Comparison of ENCODE assay signal across 7 cellular contexts in the genomic region with DNA sequence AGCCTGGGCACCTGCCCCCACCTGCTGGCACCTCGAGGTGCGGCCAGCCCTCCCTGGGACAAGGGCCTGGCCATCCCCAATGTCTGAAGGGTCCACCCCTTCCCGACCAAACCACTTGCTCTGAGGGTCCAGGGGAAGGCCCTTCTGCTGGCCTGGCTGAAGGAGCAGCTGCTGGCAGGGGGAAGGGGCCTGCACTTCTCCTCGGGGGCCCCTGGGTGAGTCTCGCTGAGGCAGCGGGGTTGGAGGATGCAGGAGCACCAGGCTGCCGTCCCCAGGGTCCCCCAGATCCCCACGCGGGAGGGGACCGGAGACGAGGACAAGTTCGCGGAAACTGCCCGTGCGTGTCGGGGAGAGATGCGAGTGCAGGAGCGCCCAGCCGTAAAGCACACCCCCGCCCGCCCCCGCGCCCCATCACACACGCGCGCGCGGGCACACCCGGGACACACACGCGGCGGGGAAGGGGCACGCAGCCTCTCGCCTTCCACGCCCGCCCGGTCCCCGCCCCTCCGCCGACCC. TPM values are rescaled to one million over a fixed set of nuclear protein-coding genes. Genes with fewer than 3 reads are reported as not detected.
A peak's percentile ranks its signal among the peaks of the same experiment; 100 is the strongest.
DNase-seq lines count a peak whose midpoint lies in the region; ATAC-seq and TF ChIP-seq lines count a peak whose summit lies in the region.

No MANE protein-coding gene starts in this region.

- H3K36me3 ChIP-seq in muscle layer of colon (ENCODE audit: insufficient read depth, low read length) (no peaks in the 10 kb centered on the region), tibial artery (no peaks in the 10 kb centered on the region)

- no peak for TF ChIP-seq CTCF in tibial artery (IDR thresholded peaks at IDR 0.05)

- no peaks in the 10 kb centered on the region for H3K9me3 Mint-ChIP-seq in T-helper 2 cell treated with Interferon-gamma antibody and Interleukin-4, amounts not matched to agents 5 μg/mL and 100 μg/mL, for 36 hours
- H3K9me3 Mint-ChIP-seq in activated naive CD8-positive, alpha-beta T cell treated with anti-CD3 and anti-CD28 coated beads for 36 hours, result no peaks in the 10 kb centered on the region

- no peak for ATAC-seq in HG03135 (IDR thresholded peaks at IDR 0.05; ENCODE audit: unreplicated experiment)

- no peak overlapping the region for H3K27ac Mint-ChIP-seq in T-helper 2 cell treated with Interferon-gamma antibody and Interleukin-4, amounts not matched to agents 5 μg/mL and 100 μg/mL, for 36 hours
- no peak overlapping the region for H3K27ac Mint-ChIP-seq in activated naive CD8-positive, alpha-beta T cell treated with anti-CD3 and anti-CD28 coated beads for 36 hours

- no peaks in the 10 kb centered on the region for H3K4me1 Mint-ChIP-seq in T-helper 2 cell treated with Interferon-gamma antibody and Interleukin-4, amounts not matched to agents 5 μg/mL and 100 μg/mL, for 36 hours (ENCODE audit: low read depth)
- no peaks in the 10 kb centered on the region for H3K4me1 Mint-ChIP-seq in activated naive CD8-positive, alpha-beta T cell treated with anti-CD3 and anti-CD28 coated beads for 36 hours

- peaks cover 16% of the 10 kb centered on the region for H3K27me3 Mint-ChIP-seq in T-helper 2 cell treated with Interferon-gamma antibody and Interleukin-4, amounts not matched to agents 5 μg/mL and 100 μg/mL, for 36 hours (ENCODE audit: low read depth)
- H3K27me3 Mint-ChIP-seq in activated naive CD8-positive, alpha-beta T cell treated with anti-CD3 and anti-CD28 coated beads for 36 hours, result peaks cover 19% of the 10 kb centered on the region

- no peak overlapping the region for H3K9ac ChIP-seq in muscle layer of colon (ENCODE audit: low read length)

- H3K4me3 ChIP-seq in muscle layer of colon (ENCODE audit: low read depth in 1 of 2, low read length in 2 of 2) (peak overlapping the region in 1 of 2 donors; percentile 13), tibial artery (peak overlapping the region; percentile 71 to 85)

- H3K27ac ChIP-seq in muscle layer of colon (ENCODE audit: low read depth, low read length) (peak overlapping the region; percentile 60), tibial artery (peak overlapping the region; percentile 49)

- intact Hi-C loops in tibial artery (cut with DNase I; ENCODE audit: low total_unique reads), result loop anchor here (5.0 kb wide), 1 partner anchor 40 kb away; no protein-coding TSS in a partner anchor

- peaks cover 20% of the 10 kb centered on the region for H3K4me1 ChIP-seq in muscle layer of colon (ENCODE audit: insufficient read depth, low read length)
- peaks cover 0 to 49% (median 26%) of the 10 kb centered on the region in 4 donors for H3K4me1 ChIP-seq in tibial artery

- DNase-seq in T-helper 2 cell treated with Interferon-gamma antibody and Interleukin-4, amounts not matched to agents 5 μg/mL and 100 μg/mL, for 36 hours (ENCODE audit: low spot score), result peak; percentile 18
- DNase-seq in activated naive CD8-positive, alpha-beta T cell treated with anti-CD3 and anti-CD28 coated beads for 36 hours, result peak; percentile 30
- no peak for DNase-seq in tibial artery
- no peak for DNase-seq in midbrain (lab: John Stamatoyannopoulos, UW)
- DNase-seq in DMS53 treated with DMSO at 0.1 percent for 48 hours (lab: John Stamatoyannopoulos, UW; ENCODE audit: unreplicated experiment), result no peak

- peak overlapping the region; percentile 48 for H3K4me3 Mint-ChIP-seq in T-helper 2 cell treated with Interferon-gamma antibody and Interleukin-4, amounts not matched to agents 5 μg/mL and 100 μg/mL, for 36 hours
- H3K4me3 Mint-ChIP-seq in activated naive CD8-positive, alpha-beta T cell treated with anti-CD3 and anti-CD28 coated beads for 36 hours, result no peak overlapping the region

- no peaks in the 10 kb centered on the region for H3K36me3 Mint-ChIP-seq in T-helper 2 cell treated with Interferon-gamma antibody and Interleukin-4, amounts not matched to agents 5 μg/mL and 100 μg/mL, for 36 hours (ENCODE audit: low read depth)
- no peaks in the 10 kb centered on the region for H3K36me3 Mint-ChIP-seq in activated naive CD8-positive, alpha-beta T cell treated with anti-CD3 and anti-CD28 coated beads for 36 hours

- H3K9me3 ChIP-seq in muscle layer of colon (ENCODE audit: low read length), result no peaks in the 10 kb centered on the region
- no peaks in the 10 kb centered on the region for H3K9me3 ChIP-seq in tibial artery

- peaks cover 0 to 24% of the 10 kb centered on the region in 2 donors for H3K27me3 ChIP-seq in muscle layer of colon (ENCODE audit: control insufficient read depth in 1 of 2, insufficient read depth in 2 of 2, low read length in 2 of 2)
- H3K27me3 ChIP-seq in tibial artery, result peaks cover 0 to 17% of the 10 kb centered on the region in 2 donors

RNA-seq across cellular contexts. Expression of gene CACNA1H, which starts 0.7 kb away (rescaled TPM):
- total RNA-seq in activated naive CD8-positive, alpha-beta T cell treated with anti-CD3 and anti-CD28 coated beads for 36 hours, result under 1 TPM; 0.32 to 0.35 TPM

RNA-seq across cellular contexts. Expression of gene C1QTNF8, which starts 56.1 kb away (rescaled TPM):
- total RNA-seq in activated naive CD8-positive, alpha-beta T cell treated with anti-CD3 and anti-CD28 coated beads for 36 hours, result not detected

Comparison
In these comparisons a context has a peak if more than half of its experiments do, and no peak if none do; other contexts are left out.
1. DNase-seq: peak in T-helper 2 cell treated with Interferon-gamma antibody and Interleukin-4, amounts not matched to agents 5 μg/mL and 100 μg/mL, for 36 hours (single experiment) and activated naive CD8-positive, alpha-beta T cell treated with anti-CD3 and anti-CD28 coated beads for 36 hours (single experiment); none in tibial artery (0 of 2), midbrain (single experiment) and DMS53 treated with DMSO at 0.1 percent for 48 hours (single experiment).